Comparison of ENCODE assay signal across 1 cellular context in genomic region chr6:132768051-132768517, GRCh38.
TF ChIP-seq lines count a peak whose summit lies in the region.

No MANE protein-coding gene starts in this region.

TF ChIP-seq in K562, 482 proteins besides CTCF, POLR2A, EP300 and RAD21 (continues in another document):
- no peak for TF ChIP-seq MTA1 (IDR thresholded peaks at IDR 0.05; ENCODE audit: borderline replicate concordance)
- no peak for TF ChIP-seq ZNF512 (tag; IDR thresholded peaks at IDR 0.05)
- TF ChIP-seq CXXC5 (CRISPR knock-in tag; IDR thresholded peaks at IDR 0.05) = 0 out of 2 replicates have a peak, but pooled peaks have one; percentile 5
- no peak for TF ChIP-seq PBX2 (CRISPR knock-in tag; IDR thresholded peaks at IDR 0.05; ENCODE audit: low read depth)
- TF ChIP-seq PBX2 (tag; conservative IDR thresholded peaks at IDR 0.05; ENCODE audit: low read depth) = no peak
- no peak for TF ChIP-seq RFX7 (CRISPR knock-in tag; IDR thresholded peaks at IDR 0.05)
- TF ChIP-seq NFIC (IDR thresholded peaks at IDR 0.05) = peak; percentile 37
- no peak for TF ChIP-seq HINFP (tag; conservative IDR thresholded peaks at IDR 0.05; ENCODE audit: low read depth)
- no peak for TF ChIP-seq RBM25 (IDR thresholded peaks at IDR 0.05; ENCODE audit: low read depth, low read length, severe bottlenecking)
- no peak for TF ChIP-seq PRDM10 (IDR thresholded peaks at IDR 0.05; ENCODE audit: partially characterized antibody)
- TF ChIP-seq ESRRA (IDR thresholded peaks at IDR 0.05; ENCODE audit: borderline replicate concordance, low read depth) = peak; percentile 64
- 0 out of 2 replicates have a peak, but pooled peaks have one; percentile 20 for TF ChIP-seq PREB (CRISPR knock-in tag; IDR thresholded peaks at IDR 0.05)
- TF ChIP-seq MTA3 (IDR thresholded peaks at IDR 0.05; ENCODE audit: borderline replicate concordance) = peak; percentile 67; the same call in 1 of the 2 replicates
- no peak for TF ChIP-seq RREB1 (CRISPR knock-in tag; IDR thresholded peaks at IDR 0.05)
- no peak for TF ChIP-seq CHD2 (IDR thresholded peaks at IDR 0.05; ENCODE audit: low read depth, low read length)
- peak; percentile 29; the same call in 1 of the 2 replicates for TF ChIP-seq TFAP4 (CRISPR knock-in tag; IDR thresholded peaks at IDR 0.05; ENCODE audit: borderline replicate concordance)
- TF ChIP-seq POLR2AphosphoS2 (IDR thresholded peaks at IDR 0.05; ENCODE audit: low read length) = no peak
- no peak for TF ChIP-seq GABPB1 (CRISPR knock-in tag; IDR thresholded peaks at IDR 0.05)
- TF ChIP-seq SMARCA5 (IDR thresholded peaks at IDR 0.05) = 0 out of 2 replicates have a peak, but pooled peaks have one; percentile 30
- TF ChIP-seq C11orf30 (IDR thresholded peaks at IDR 0.05; ENCODE audit: low read depth) = peak; percentile 52; the same call in 1 of the 2 replicates
- TF ChIP-seq MYC (IDR thresholded peaks at IDR 0.05; ENCODE audit: low read depth, low read length) = 0 out of 2 replicates have a peak, but pooled peaks have one; percentile 16
- no peak for TF ChIP-seq MYC (CRISPR knock-in tag; IDR thresholded peaks at IDR 0.05; ENCODE audit: borderline replicate concordance, low read depth)
- 0 out of 2 replicates have a peak, but pooled peaks have one; percentile 26 for TF ChIP-seq KLF16 (IDR thresholded peaks at IDR 0.05)
- TF ChIP-seq HDAC2 (IDR thresholded peaks at IDR 0.05) = peak; percentile 56; the same call in 1 of the 2 replicates
- TF ChIP-seq ZBTB7A (IDR thresholded peaks at IDR 0.05; ENCODE audit: borderline replicate concordance, control insufficient read depth, low read depth, low read length) = peak; percentile 48; the same call in 1 of the 2 replicates
- no peak for TF ChIP-seq POLR2H (tag; IDR thresholded peaks at IDR 0.05; ENCODE audit: low read depth)
- no peak for TF ChIP-seq CHCHD3 (CRISPR knock-in tag; IDR thresholded peaks at IDR 0.05)
- peak; percentile 79 for TF ChIP-seq CTCFL (IDR thresholded peaks at IDR 0.05; ENCODE audit: borderline replicate concordance, insufficient read depth, low read depth, low read length, poor library complexity, severe bottlenecking)
- no peak for TF ChIP-seq MIER1 (IDR thresholded peaks at IDR 0.05; ENCODE audit: low read depth)
- 0 out of 2 replicates have a peak, but pooled peaks have one; percentile 21 for TF ChIP-seq DPF2 (IDR thresholded peaks at IDR 0.05)
- no peak for TF ChIP-seq IFI16 (CRISPR knock-in tag; IDR thresholded peaks at IDR 0.05)
- TF ChIP-seq TOE1 (IDR thresholded peaks at IDR 0.05; ENCODE audit: borderline replicate concordance) = peak; percentile 60; the same call in 1 of the 2 replicates
- TF ChIP-seq TOE1 (CRISPR knock-in tag; IDR thresholded peaks at IDR 0.05; ENCODE audit: borderline replicate concordance, low read depth) = no peak
- TF ChIP-seq SMAD3 (CRISPR knock-in tag; conservative IDR thresholded peaks at IDR 0.05) = no peak
- TF ChIP-seq DIDO1 (tag; IDR thresholded peaks at IDR 0.05; ENCODE audit: low read depth) = no peak
